ENCODE assay signal across 10 cellular contexts in the genomic region with DNA sequence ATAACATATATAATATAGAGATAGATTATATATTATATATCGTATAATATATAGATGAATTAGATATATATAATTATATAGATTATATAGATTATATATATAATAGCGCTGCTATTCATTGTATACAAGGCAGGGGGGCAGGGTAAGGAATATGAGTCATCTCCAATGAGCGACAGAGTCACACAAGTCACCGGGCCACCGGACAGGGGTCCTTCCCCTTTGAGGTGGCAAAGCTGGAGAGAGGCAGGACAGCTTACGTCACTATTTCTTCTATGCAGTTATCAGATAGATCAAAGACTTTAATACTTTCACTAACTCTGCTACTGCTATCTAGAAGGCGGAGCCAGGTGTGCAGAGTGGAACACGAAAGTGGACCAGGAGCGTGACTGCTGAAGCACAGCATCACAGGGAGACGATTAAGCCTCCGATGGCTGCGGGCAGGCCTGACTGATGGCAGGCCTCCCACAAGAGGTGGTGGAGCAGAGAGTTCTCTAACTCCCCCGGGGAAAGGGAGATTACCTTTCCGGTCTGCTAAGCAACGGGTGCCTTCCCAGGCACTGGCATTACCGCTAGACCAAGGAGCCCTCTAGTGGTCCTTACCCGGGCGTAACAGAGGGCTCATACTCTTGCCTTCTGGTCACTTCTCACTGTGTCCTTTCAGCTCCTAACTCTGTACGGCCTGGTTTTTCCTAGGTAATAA.
DNase-seq lines count a peak whose midpoint lies in the region; ATAC-seq and TF ChIP-seq lines count a peak whose summit lies in the region.
"Had no signal": no experiment of that assay in that cellular context is flagged by ENCODE, and none has a peak within 500 bp of the region (broad histone marks: within the 10 kb centered on the region; RNA-seq: fewer than 3 reads in every experiment).

No MANE protein-coding gene starts in this region.

- no peak for DNase-seq in left ventricle myocardium inferior
- DNase-seq in right atrium auricular region (ENCODE audit: low spot score): no peak
- peak; percentile 21 for DNase-seq in activated CD8-positive, alpha-beta T cell treated with anti-CD3 and anti-CD28 coated beads for 36 hours
- peak; percentile 50 for DNase-seq in upper lobe of right lung
- DNase-seq in activated gamma-delta T cell (lab: John Stamatoyannopoulos, UW): no peak
- no peak for DNase-seq in DMS79 (lab: John Stamatoyannopoulos, UW)
- DNase-seq: DND-41 had no signal

- H3K4me3 ChIP-seq in left ventricle myocardium inferior (no peak overlapping the region), right atrium auricular region (no peak overlapping the region), upper lobe of right lung (no peak overlapping the region)

- peaks cover 1% of the 10 kb centered on the region for H3K9me3 Mint-ChIP-seq in activated CD8-positive, alpha-beta T cell treated with anti-CD3 and anti-CD28 coated beads for 36 hours

- no peaks in the 10 kb centered on the region for H3K4me1 ChIP-seq in left ventricle myocardium inferior
- H3K4me1 ChIP-seq in right atrium auricular region: no peaks in the 10 kb centered on the region
- H3K4me1 ChIP-seq in upper lobe of right lung: no peaks in the 10 kb centered on the region

- peak; percentile 52 for ATAC-seq in HG03196 (IDR thresholded peaks at IDR 0.05; ENCODE audit: unreplicated experiment)
- peak; percentile 34 for ATAC-seq in activated CD8-positive, alpha-beta T cell treated with anti-CD3 and anti-CD28 coated beads for 36 hours
- peak; percentile 39 for ATAC-seq in upper lobe of right lung
- no peak for ATAC-seq in HG03439 (IDR thresholded peaks at IDR 0.05; ENCODE audit: unreplicated experiment)
- ATAC-seq: T-cell had no signal

- H3K4me1 Mint-ChIP-seq in activated CD8-positive, alpha-beta T cell treated with anti-CD3 and anti-CD28 coated beads for 36 hours (ENCODE audit: low read depth): no peaks in the 10 kb centered on the region
- H3K4me1 Mint-ChIP-seq: T-cell had no signal

- no peaks in the 10 kb centered on the region for H3K27me3 Mint-ChIP-seq in activated CD8-positive, alpha-beta T cell treated with anti-CD3 and anti-CD28 coated beads for 36 hours
- H3K27me3 Mint-ChIP-seq: T-cell had no signal

- no peaks in the 10 kb centered on the region for H3K9me3 ChIP-seq in left ventricle myocardium inferior (replicated peaks)
- no peaks in the 10 kb centered on the region for H3K9me3 ChIP-seq in right atrium auricular region
- H3K9me3 ChIP-seq in upper lobe of right lung: no peaks in the 10 kb centered on the region

- no peaks in the 10 kb centered on the region for H3K27me3 ChIP-seq in left ventricle myocardium inferior (ENCODE audit: low read depth)
- H3K27me3 ChIP-seq in right atrium auricular region: no peaks in the 10 kb centered on the region
- H3K27me3 ChIP-seq in upper lobe of right lung: no peaks in the 10 kb centered on the region

- no peaks in the 10 kb centered on the region for H3K36me3 Mint-ChIP-seq in activated CD8-positive, alpha-beta T cell treated with anti-CD3 and anti-CD28 coated beads for 36 hours (ENCODE audit: low read depth)
- H3K36me3 Mint-ChIP-seq: T-cell had no signal

- intact Hi-C loops in left ventricle myocardium inferior (cut with micrococcal nuclease): no loop called here
- intact Hi-C loops in activated CD8-positive, alpha-beta T cell treated with anti-CD3 and anti-CD28 coated beads for 36 hours (cut with micrococcal nuclease): no loop called here
- intact Hi-C loops in upper lobe of right lung (cut with DNase I): no loop called here

- CTCF ChIA-PET in activated CD8-positive, alpha-beta T cell treated with anti-CD3 and anti-CD28 coated beads for 36 hours (lab: Charles Lee): no interaction called here

- POLR2A ChIA-PET in activated CD8-positive, alpha-beta T cell treated with anti-CD3 and anti-CD28 coated beads for 36 hours (lab: Charles Lee): no interaction called here

- TF ChIP-seq CTCF in left ventricle myocardium inferior (IDR thresholded peaks at IDR 0.05; ENCODE audit: borderline replicate concordance) (peak; percentile 47), right atrium auricular region (IDR thresholded peaks at IDR 0.05) (no peak), upper lobe of right lung (IDR thresholded peaks at IDR 0.05) (peak; percentile 18)
- no peak for TF ChIP-seq CTCF in activated CD8-positive, alpha-beta T cell treated with anti-CD3 and anti-CD28 coated beads for 36 hours (IDR thresholded peaks at IDR 0.05)

- H3K27ac ChIP-seq in left ventricle myocardium inferior (replicated peaks) (no peak overlapping the region), right atrium auricular region (no peak overlapping the region), upper lobe of right lung (no peak overlapping the region)

- H3K36me3 ChIP-seq in left ventricle myocardium inferior (no peaks in the 10 kb centered on the region), right atrium auricular region (no peaks in the 10 kb centered on the region), upper lobe of right lung (no peaks in the 10 kb centered on the region)

- H3K27ac Mint-ChIP-seq in activated CD8-positive, alpha-beta T cell treated with anti-CD3 and anti-CD28 coated beads for 36 hours: no peak overlapping the region
- H3K27ac Mint-ChIP-seq: T-cell had no signal

- no peak overlapping the region for H3K4me3 Mint-ChIP-seq in activated CD8-positive, alpha-beta T cell treated with anti-CD3 and anti-CD28 coated beads for 36 hours
- H3K4me3 Mint-ChIP-seq: T-cell had no signal

Comparison
In these comparisons a context has a peak if more than half of its experiments do, and no peak if none do; other contexts are left out.
1. CTCF ChIP-seq: peak in left ventricle myocardium inferior (single experiment) and upper lobe of right lung (single experiment); none in right atrium auricular region (0 of 2) and activated CD8-positive, alpha-beta T cell treated with anti-CD3 and anti-CD28 coated beads for 36 hours (single experiment).
2. DNase-seq: peak in activated CD8-positive, alpha-beta T cell treated with anti-CD3 and anti-CD28 coated beads for 36 hours (single experiment) and upper lobe of right lung (single experiment); none in left ventricle myocardium inferior (single experiment), right atrium auricular region (single experiment), activated gamma-delta T cell (single experiment) and DMS79 (single experiment).